In the genomic region with DNA sequence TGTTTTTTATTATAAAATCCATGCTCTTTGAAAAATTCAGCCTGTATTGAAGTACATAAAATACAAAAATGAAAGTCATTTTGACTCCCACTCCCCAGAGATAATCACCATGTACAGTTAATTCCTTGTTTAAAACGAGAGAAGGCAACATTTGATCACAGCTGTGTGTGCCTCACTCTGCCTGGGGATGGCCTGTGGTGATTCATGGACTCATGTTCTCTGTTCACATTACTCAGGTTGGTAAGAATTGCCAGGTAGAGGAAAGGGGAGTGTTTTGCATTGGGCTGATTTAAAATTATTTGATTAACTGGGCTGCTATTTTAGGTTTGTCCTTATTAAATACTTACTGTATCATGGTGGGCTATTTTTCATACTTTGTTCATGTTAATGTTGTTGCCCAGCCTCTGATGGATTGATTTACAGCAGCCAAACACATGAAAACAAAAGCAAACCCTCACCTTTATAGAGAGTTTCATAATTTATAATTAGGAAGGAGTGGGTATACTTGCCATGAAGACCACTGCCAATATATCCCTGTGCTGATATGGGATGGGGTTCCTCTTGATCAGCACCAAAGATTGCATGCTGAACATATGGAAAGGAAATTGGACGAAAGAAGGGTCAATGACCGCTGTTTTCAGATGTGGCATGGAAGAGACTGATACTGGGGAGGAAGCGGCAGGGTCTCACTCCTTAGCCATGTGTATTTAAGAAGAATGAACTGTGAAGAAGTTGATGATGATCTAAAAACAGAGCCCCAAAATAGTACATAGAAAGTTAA, we compare ENCODE assay signal across 10 cellular contexts. TPM values are rescaled to one million over a fixed set of nuclear protein-coding genes. Genes with fewer than 3 reads are reported as not detected.
DNase-seq lines count a peak whose midpoint lies in the region; ATAC-seq, FAIRE-seq and TF ChIP-seq lines count a peak whose summit lies in the region.
"Had no signal": no experiment of that assay in that cellular context is flagged by ENCODE, and none has a peak within 500 bp of the region (broad histone marks: within the 10 kb centered on the region; RNA-seq: fewer than 3 reads in every experiment).

No MANE protein-coding gene starts in this region.

- TF ChIP-seq CTCF in right atrium auricular region (IDR thresholded peaks at IDR 0.05) (no peak), keratinocyte (optimal IDR thresholded peaks at IDR 0.05 in 1 of 3, IDR thresholded peaks at IDR 0.05 in 1 of 3, conservative IDR thresholded peaks at IDR 0.05 in 1 of 3; ENCODE audit: extremely low read depth in 1 of 3, insufficient read depth in 2 of 3, low read length in 3 of 3) (peak in 1 of 3 experiments; percentile 14), vagina (IDR thresholded peaks at IDR 0.05) (no peak), kidney (IDR thresholded peaks at IDR 0.05; ENCODE audit: borderline replicate concordance, extremely low read depth, insufficient read depth) (no peak)

- H3K9me3 Mint-ChIP-seq in activated T-cell treated with anti-CD3 and anti-CD28 coated beads, Interleukin-2, amount 50 U/mL, for 72 hours, result no peaks in the 10 kb centered on the region

- H3K4me3 ChIP-seq in right atrium auricular region (no peak overlapping the region), keratinocyte (ENCODE audit: control insufficient read depth in 2 of 3, extremely low read depth in 1 of 3, insufficient read depth in 2 of 3, low read depth in 1 of 3, low read length in 3 of 3) (peak overlapping the region; percentile 4 to 88 (median 29)), vagina (no peak overlapping the region), kidney (ENCODE audit: low read length in 2 of 2) (no peak overlapping the region)

- peak overlapping the region; percentile 99 to 100 for H3K27ac ChIP-seq in right atrium auricular region
- peak overlapping the region; percentile 85 for H3K27ac ChIP-seq in keratinocyte (ENCODE audit: control insufficient read depth, insufficient read depth, low read length)
- H3K27ac ChIP-seq in vagina, result peak overlapping the region; percentile 51
- no peak overlapping the region for H3K27ac ChIP-seq in kidney (ENCODE audit: low read depth in 2 of 2, low read length in 2 of 2)
- H3K27ac ChIP-seq: HL-60 had no signal

- TF ChIP-seq POLR2A in vagina (IDR thresholded peaks at IDR 0.05), result no peak

- H3K9me3 ChIP-seq in right atrium auricular region (no peaks in the 10 kb centered on the region), keratinocyte (ENCODE audit: control insufficient read depth, low read depth, low read length) (no peaks in the 10 kb centered on the region), vagina (no peaks in the 10 kb centered on the region), kidney (ENCODE audit: control insufficient read depth in 1 of 2, low read length in 2 of 2) (no peaks in the 10 kb centered on the region)

- DNase-seq in right atrium auricular region (ENCODE audit: low spot score) (no peak), Right ventricle myocardium inferior (ENCODE audit: missing footprints) (no peak), keratinocyte (ENCODE audit: low read depth, low spot score) (no peak), vagina (ENCODE audit: extremely low spot score in 2 of 2) (no peak), NCI-H345 treated with DMSO at 0.1 percent for 48 hours (lab: John Stamatoyannopoulos, UW; ENCODE audit: unreplicated experiment) (no peak), kidney (no peak), DMS153 (lab: John Stamatoyannopoulos, UW) (no peak)
- peak; percentile 44 to 63 for DNase-seq in activated T-cell treated with anti-CD3 and anti-CD28 coated beads, Interleukin-2, amount 50 U/mL, for 72 hours
- DNase-seq: EL had no signal

- no peak overlapping the region for H2AFZ ChIP-seq in keratinocyte (ENCODE audit: control insufficient read depth, low read length)

- H3K9ac ChIP-seq in keratinocyte (ENCODE audit: control insufficient read depth, extremely low read depth, insufficient read depth, low read length) (peak overlapping the region; percentile 62), kidney (ENCODE audit: low read length in 2 of 2) (no peak overlapping the region)

- no peaks in the 10 kb centered on the region for H3K36me3 ChIP-seq in right atrium auricular region
- H3K36me3 ChIP-seq in keratinocyte (ENCODE audit: control insufficient read depth in 2 of 2, extremely low read depth in 1 of 2, insufficient read depth in 2 of 2, low read length in 2 of 2), result peaks cover 0 to 3% of the 10 kb centered on the region in 2 experiments
- no peaks in the 10 kb centered on the region for H3K36me3 ChIP-seq in vagina
- no peaks in the 10 kb centered on the region for H3K36me3 ChIP-seq in kidney (ENCODE audit: control insufficient read depth in 1 of 2, insufficient read depth in 2 of 2, low read length in 2 of 2)

- peak overlapping the region; percentile 86 to 93 for H3K4me3 Mint-ChIP-seq in activated T-cell treated with anti-CD3 and anti-CD28 coated beads, Interleukin-2, amount 50 U/mL, for 72 hours

- peaks cover 16% of the 10 kb centered on the region for H4K20me1 ChIP-seq in keratinocyte (ENCODE audit: control insufficient read depth, extremely low read depth, insufficient read depth, low read length)

- FAIRE-seq in keratinocyte (lab: Jason Lieb, UNC) (peak; percentile 81), kidney (lab: Jason Lieb, UNC) (no peak)

- intact Hi-C loops in Right ventricle myocardium inferior (cut with DNase I) (loop anchor here (10.0 kb wide), 1 partner anchor 163 kb away; no protein-coding TSS in a partner anchor), vagina (cut with DNase I) (no loop called here), kidney (cut with DNase I) (no loop called here)

- H3K27me3 ChIP-seq in right atrium auricular region (no peaks in the 10 kb centered on the region), keratinocyte (ENCODE audit: control insufficient read depth, extremely low read depth, insufficient read depth, low read length) (no peaks in the 10 kb centered on the region), vagina (no peaks in the 10 kb centered on the region)

- no peak for ATAC-seq in Right ventricle myocardium inferior
- no peak for ATAC-seq in activated T-cell treated with anti-CD3 and anti-CD28 coated beads, Interleukin-2, amount 50 U/mL, for 72 hours (replicated peaks in 1 of 2)

- dilution Hi-C loops in keratinocyte (cut with MboI; ENCODE audit: extremely low pct_ligation_motif_present, low sequenced_read_pairs), result no loop called here

- H3K9me1 ChIP-seq in keratinocyte (ENCODE audit: control insufficient read depth, extremely low read depth, insufficient read depth, low read length), result peaks cover 3% of the 10 kb centered on the region

- peaks cover 0 to 65% of the 10 kb centered on the region in 2 donors for H3K4me1 ChIP-seq in right atrium auricular region
- H3K4me1 ChIP-seq in keratinocyte (ENCODE audit: control insufficient read depth, extremely low read depth, insufficient read depth, low read length), result peaks cover 51% of the 10 kb centered on the region
- H3K4me1 ChIP-seq in vagina, result peaks cover 70% of the 10 kb centered on the region
- H3K4me1 ChIP-seq in kidney (ENCODE audit: control insufficient read depth in 1 of 2, insufficient read depth in 1 of 2, low read depth in 1 of 2, low read length in 2 of 2), result peaks cover 9 to 12% of the 10 kb centered on the region in 2 donors

- no peaks in the 10 kb centered on the region for H3K27me3 Mint-ChIP-seq in activated T-cell treated with anti-CD3 and anti-CD28 coated beads, Interleukin-2, amount 50 U/mL, for 72 hours (ENCODE audit: low read depth)

- H3K4me1 Mint-ChIP-seq in activated T-cell treated with anti-CD3 and anti-CD28 coated beads, Interleukin-2, amount 50 U/mL, for 72 hours (ENCODE audit: low read depth), result peaks cover 71% of the 10 kb centered on the region

- H3K36me3 Mint-ChIP-seq in activated T-cell treated with anti-CD3 and anti-CD28 coated beads, Interleukin-2, amount 50 U/mL, for 72 hours (ENCODE audit: insufficient read depth in 2 of 2), result peaks cover 5 to 9% of the 10 kb centered on the region in 2 donors

- H3K4me2 ChIP-seq in keratinocyte (ENCODE audit: control insufficient read depth, extremely low read depth, insufficient read depth, low read depth, low read length), result peak overlapping the region; percentile 83

- peaks cover 73% of the 10 kb centered on the region for H3K79me2 ChIP-seq in keratinocyte (ENCODE audit: control insufficient read depth, insufficient read depth, low read length)

- peak overlapping the region; percentile 72 for H3K27ac Mint-ChIP-seq in activated T-cell treated with anti-CD3 and anti-CD28 coated beads, Interleukin-2, amount 50 U/mL, for 72 hours

RNA-seq across cellular contexts. Expression of a gene that starts 3.0 kb away (rescaled TPM):
- total RNA-seq in right atrium auricular region (10 to 100 TPM; 18.5 to 21.2 TPM), Right ventricle myocardium inferior (22.3 TPM), vagina (48.9 TPM), kidney (46.8 TPM)
- 10 to 100 TPM; 46.9 to 49.5 TPM for total RNA-seq in activated T-cell treated with anti-CD3 and anti-CD28 coated beads, Interleukin-2, amount 50 U/mL, for 72 hours
- polyA plus RNA-seq in keratinocyte (22.8 to 40.8 TPM (median 40.7 TPM) in 3 replicates), kidney (ENCODE audit: insufficient read depth, low read depth, low replicate concordance) (13.3 TPM)
- polyA plus RNA-seq in keratinocyte (2011; ENCODE audit: low read depth), result 40.0 TPM
- polyA plus RNA-seq in keratinocyte (2011; cell fraction: cytosol; rRNA removed), result 11.8 and 31.7 TPM in 2 replicates
- polyA plus RNA-seq in keratinocyte (2011; cell fraction: nucleus; rRNA removed), result 79.1 TPM in 2 replicates
- polyA plus RNA-seq in keratinocyte (2012; ENCODE audit: low replicate concordance), result 21.0 and 29.6 TPM in 2 replicates
- polyA minus RNA-seq in keratinocyte, result 10.2 to 42.3 TPM (median 42.1 TPM) in 3 replicates
- polyA minus RNA-seq in keratinocyte (2011; cell fraction: cytosol; rRNA and poly(A)+ RNA removed), result 21.1 TPM
- 30.1 and 85.7 TPM in 2 replicates for polyA minus RNA-seq in keratinocyte (2011; cell fraction: nucleus; rRNA and poly(A)+ RNA removed)

RNA-seq across cellular contexts. Expression of a gene that starts 3.9 kb away (rescaled TPM):
- total RNA-seq in right atrium auricular region (1 to 10 TPM; 5.0 to 9.2 TPM), Right ventricle myocardium inferior (17.6 TPM), vagina (11.3 TPM), kidney (17.8 TPM)
- total RNA-seq in activated T-cell treated with anti-CD3 and anti-CD28 coated beads, Interleukin-2, amount 50 U/mL, for 72 hours, result 10 to 100 TPM; 30.4 to 31.3 TPM
- polyA plus RNA-seq in keratinocyte (5.3 to 6.8 TPM (median 5.7 TPM) in 3 replicates), kidney (ENCODE audit: insufficient read depth, low read depth, low replicate concordance) (4.3 TPM)
- 1.9 TPM for polyA plus RNA-seq in keratinocyte (2011; ENCODE audit: low read depth)
- polyA plus RNA-seq in keratinocyte (2011; cell fraction: cytosol; rRNA removed), result 3.4 and 4.4 TPM in 2 replicates
- polyA plus RNA-seq in keratinocyte (2011; cell fraction: nucleus; rRNA removed), result 14.0 and 14.2 TPM in 2 replicates
- polyA plus RNA-seq in keratinocyte (2012; ENCODE audit: low replicate concordance), result 3.5 and 4.4 TPM in 2 replicates
- 10.0 to 14.2 TPM (median 10.8 TPM) in 3 replicates for polyA minus RNA-seq in keratinocyte
- 4.2 TPM for polyA minus RNA-seq in keratinocyte (2011; cell fraction: cytosol; rRNA and poly(A)+ RNA removed)
- polyA minus RNA-seq in keratinocyte (2011; cell fraction: nucleus; rRNA and poly(A)+ RNA removed), result 7.2 and 13.2 TPM in 2 replicates

RNA-seq across cellular contexts. Expression of a gene that starts 33.0 kb away (rescaled TPM):
- total RNA-seq in right atrium auricular region (100 to 1,000 TPM in 1 of 2 donors, 10 to 100 TPM in 1; 64.9 to 151 TPM), Right ventricle myocardium inferior (15.2 TPM), vagina (47.4 TPM), kidney (41.9 TPM)
- total RNA-seq in activated T-cell treated with anti-CD3 and anti-CD28 coated beads, Interleukin-2, amount 50 U/mL, for 72 hours, result 1 to 10 TPM; 5.5 to 7.7 TPM
- polyA plus RNA-seq in keratinocyte (7.0 to 24.7 TPM (median 12.0 TPM) in 3 replicates), kidney (ENCODE audit: insufficient read depth, low read depth, low replicate concordance) (56.2 TPM)
- 17.8 TPM for polyA plus RNA-seq in keratinocyte (2011; ENCODE audit: low read depth)
- 5.7 and 14.0 TPM in 2 replicates for polyA plus RNA-seq in keratinocyte (2011; cell fraction: cytosol; rRNA removed)
- 13.2 and 20.8 TPM in 2 replicates for polyA plus RNA-seq in keratinocyte (2011; cell fraction: nucleus; rRNA removed)
- 17.5 and 36.4 TPM in 2 replicates for polyA plus RNA-seq in keratinocyte (2012; ENCODE audit: low replicate concordance)
- 8.0 to 47.7 TPM (median 16.7 TPM) in 3 replicates for polyA minus RNA-seq in keratinocyte
- 49.5 TPM for polyA minus RNA-seq in keratinocyte (2011; cell fraction: cytosol; rRNA and poly(A)+ RNA removed)
- polyA minus RNA-seq in keratinocyte (2011; cell fraction: nucleus; rRNA and poly(A)+ RNA removed), result 13.4 and 19.9 TPM in 2 replicates

RNA-seq across cellular contexts. Expression of a gene that starts 42.2 kb away (rescaled TPM):
- total RNA-seq in right atrium auricular region (under 1 TPM in 1 of 2 donors, not detected in 1; 0.31 TPM), Right ventricle myocardium inferior (not detected), vagina (not detected), kidney (2.7 TPM)
- total RNA-seq in activated T-cell treated with anti-CD3 and anti-CD28 coated beads, Interleukin-2, amount 50 U/mL, for 72 hours, result under 1 TPM in 1 of 2 donors, not detected in 1; 0.16 TPM
- polyA plus RNA-seq in keratinocyte (0.45 to 0.92 TPM (median 0.81 TPM) in 3 replicates), kidney (ENCODE audit: insufficient read depth, low read depth, low replicate concordance) (2.8 TPM)
- polyA plus RNA-seq in keratinocyte (2011; ENCODE audit: low read depth), result not detected
- polyA plus RNA-seq in keratinocyte (2011; cell fraction: cytosol; rRNA removed), result 0.53 and 0.61 TPM in 2 replicates
- polyA plus RNA-seq in keratinocyte (2011; cell fraction: nucleus; rRNA removed), result 0.41 and 0.75 TPM in 2 replicates
- polyA plus RNA-seq in keratinocyte (2012; ENCODE audit: low replicate concordance), result 0.56 and 0.66 TPM in 2 replicates
- 0.99 TPM in 1 of 3 replicates, not detected in the others for polyA minus RNA-seq in keratinocyte
- polyA minus RNA-seq in keratinocyte (2011; cell fraction: cytosol; rRNA and poly(A)+ RNA removed), result not detected
- polyA minus RNA-seq in keratinocyte (2011; cell fraction: nucleus; rRNA and poly(A)+ RNA removed), result 0.53 TPM in 1 of 2 replicates, not detected in the other

RNA-seq across cellular contexts. Expression of a gene that starts 42.3 kb away (rescaled TPM):
- under 1 TPM in 1 of 2 donors, not detected in 1; 0.24 TPM for total RNA-seq in right atrium auricular region
- total RNA-seq in Right ventricle myocardium inferior, result 0.16 TPM
- total RNA-seq in activated T-cell treated with anti-CD3 and anti-CD28 coated beads, Interleukin-2, amount 50 U/mL, for 72 hours, result 1 to 10 TPM; 1.2 to 1.9 TPM
- 0.01 to 0.08 TPM (median 0.05 TPM) in 3 replicates for polyA plus RNA-seq in keratinocyte
- not detected for polyA plus RNA-seq in keratinocyte (2011; ENCODE audit: low read depth)
- polyA plus RNA-seq in keratinocyte (2011; cell fraction: cytosol; rRNA removed), result 0.01 TPM in 2 replicates
- polyA plus RNA-seq in keratinocyte (2011; cell fraction: nucleus; rRNA removed), result 0.28 and 0.29 TPM in 2 replicates
- polyA plus RNA-seq in keratinocyte (2012; ENCODE audit: low replicate concordance), result 0.06 and 0.20 TPM in 2 replicates
- 0.13 to 0.26 TPM in 2 of 3 replicates, not detected in the other for polyA minus RNA-seq in keratinocyte
- polyA minus RNA-seq in keratinocyte (2011; cell fraction: cytosol; rRNA and poly(A)+ RNA removed), result not detected
- polyA minus RNA-seq in keratinocyte (2011; cell fraction: nucleus; rRNA and poly(A)+ RNA removed), result 0.32 and 1.8 TPM in 2 replicates
- 0.49 TPM for total RNA-seq in vagina
- total RNA-seq in kidney, result 5.1 TPM
- polyA plus RNA-seq in kidney (ENCODE audit: insufficient read depth, low read depth, low replicate concordance), result 0.71 TPM

Comparison
In these comparisons a context has a peak if more than half of its experiments do, and no peak if none do; other contexts are left out.
1. DNase-seq: peak in activated T-cell treated with anti-CD3 and anti-CD28 coated beads, Interleukin-2, amount 50 U/mL, for 72 hours (2 of 2); none in right atrium auricular region (single experiment), Right ventricle myocardium inferior (single experiment), keratinocyte (single experiment), vagina (0 of 2), NCI-H345 treated with DMSO at 0.1 percent for 48 hours (single experiment), kidney (single experiment) and DMS153 (single experiment).
2. H3K27ac ChIP-seq: peak in right atrium auricular region (2 of 2), keratinocyte (single experiment) and vagina (single experiment); none in kidney (0 of 2).
3. H3K4me3 ChIP-seq: peak in keratinocyte (3 of 3); none in right atrium auricular region (0 of 2), vagina (0 of 2) and kidney (0 of 2).